In genomic region chr16:72743011-72743761, GRCh38 we compare ENCODE assay signal across 16 cellular contexts.
DNase-seq lines count a peak whose midpoint lies in the region; ATAC-seq and TF ChIP-seq lines count a peak whose summit lies in the region.
"Had no signal": no experiment of that assay in that cellular context is flagged by ENCODE, and none has a peak within 500 bp of the region (broad histone marks: within the 10 kb centered on the region; RNA-seq: fewer than 3 reads in every experiment).

No MANE protein-coding gene starts in this region.

- CTCF ChIA-PET in MCF 10A (lab: Yijun Ruan, JAX): interaction anchor here (0.6 kb wide), 1 partner anchor 43 kb away, joined by 3 read pairs; no protein-coding TSS in a partner anchor
- CTCF ChIA-PET in activated naive CD4-positive, alpha-beta T cell treated with anti-CD3 and anti-CD28 coated beads, Interleukin-2, amount 10 ng/mL, durations not matched to agents 7 days and 5 days (lab: Charles Lee): no interaction called here

- H3K9ac ChIP-seq in KMS-11: peak overlapping the region; percentile 20; the same call in 1 of the 2 replicates

- no peak overlapping the region for H3K4me3 ChIP-seq in KMS-11 (IDR thresholded peaks at IDR 0.05; ENCODE audit: insufficient read depth, low read depth, low read length)
- no peak overlapping the region for H3K4me3 ChIP-seq in MG63

- H3K36me3 ChIP-seq in KMS-11 (ENCODE audit: insufficient read depth) (no peaks in the 10 kb centered on the region), MG63 (no peaks in the 10 kb centered on the region)

- ATAC-seq in GM18502 (IDR thresholded peaks at IDR 0.05; ENCODE audit: poor library complexity, unreplicated experiment) (peak; percentile 87), GM21381 (IDR thresholded peaks at IDR 0.05; ENCODE audit: unreplicated experiment) (peak; percentile 76), HG02938 (IDR thresholded peaks at IDR 0.05; ENCODE audit: unreplicated experiment) (peak; percentile 86)
- ATAC-seq: activated naive CD4-positive, alpha-beta T cell treated with anti-CD3 and anti-CD28 coated beads, Interleukin-2, amount 50 U/mL, for 72 hours; natural killer cell had no signal

- no peak for TF ChIP-seq CTCF in KMS-11 (conservative IDR thresholded peaks at IDR 0.05; ENCODE audit: low read depth, low read length)
- TF ChIP-seq CTCF in MCF 10A (IDR thresholded peaks at IDR 0.05; ENCODE audit: unreplicated experiment): no peak

- H3K27me3 ChIP-seq in KMS-11 (ENCODE audit: insufficient read depth, low read depth): no peaks in the 10 kb centered on the region
- no peaks in the 10 kb centered on the region for H3K27me3 ChIP-seq in MG63

- H3K4me2 ChIP-seq in KMS-11: peak overlapping the region; percentile 77

- no peaks in the 10 kb centered on the region for H3K79me2 ChIP-seq in KMS-11 (ENCODE audit: insufficient read depth, low read depth)

- no peak overlapping the region for H3K4me3 Mint-ChIP-seq in MCF 10A (ENCODE audit: unreplicated experiment)
- no peak overlapping the region for H3K4me3 Mint-ChIP-seq in activated naive CD4-positive, alpha-beta T cell treated with anti-CD3 and anti-CD28 coated beads, Interleukin-2, amount 10 ng/mL, durations not matched to agents 7 days and 5 days
- H3K4me3 Mint-ChIP-seq: activated CD4-positive, alpha-beta memory T cell treated with anti-CD3 and anti-CD28 coated beads for 36 hours; natural killer cell; T-helper 1 cell treated with Interleukin-12 subunit alpha and Interleukin-12 subunit beta and Interleukin-4 antibody, amounts not matched to agents 30 μg/mL and 1 μg/mL, for 36 hours had no signal

- no TSS peak for BruUV-seq in MCF 10A (replicated peaks; lab: Mats Ljungman, UMichigan)

- H3K27ac Mint-ChIP-seq in MCF 10A (ENCODE audit: low read depth, unreplicated experiment): no peak overlapping the region
- H3K27ac Mint-ChIP-seq in activated naive CD4-positive, alpha-beta T cell treated with anti-CD3 and anti-CD28 coated beads, Interleukin-2, amount 10 ng/mL, durations not matched to agents 7 days and 5 days: no peak overlapping the region
- H3K27ac Mint-ChIP-seq: activated CD4-positive, alpha-beta memory T cell treated with anti-CD3 and anti-CD28 coated beads for 36 hours; activated naive CD4-positive, alpha-beta T cell treated with anti-CD3 and anti-CD28 coated beads, Interleukin-2, amount 50 U/mL, for 72 hours; natural killer cell; T-helper 1 cell treated with Interleukin-12 subunit alpha and Interleukin-12 subunit beta and Interleukin-4 antibody, amounts not matched to agents 30 μg/mL and 1 μg/mL, for 36 hours had no signal

- H3K36me3 Mint-ChIP-seq in MCF 10A (ENCODE audit: insufficient read depth, unreplicated experiment): peaks cover 8% of the 10 kb centered on the region
- H3K36me3 Mint-ChIP-seq in activated naive CD4-positive, alpha-beta T cell treated with anti-CD3 and anti-CD28 coated beads, Interleukin-2, amount 10 ng/mL, durations not matched to agents 7 days and 5 days: no peaks in the 10 kb centered on the region
- H3K36me3 Mint-ChIP-seq: activated CD4-positive, alpha-beta memory T cell treated with anti-CD3 and anti-CD28 coated beads for 36 hours; activated naive CD4-positive, alpha-beta T cell treated with anti-CD3 and anti-CD28 coated beads, Interleukin-2, amount 50 U/mL, for 72 hours; natural killer cell had no signal

- no peaks in the 10 kb centered on the region for H3K27me3 Mint-ChIP-seq in MCF 10A (ENCODE audit: insufficient read depth, unreplicated experiment)
- no peaks in the 10 kb centered on the region for H3K27me3 Mint-ChIP-seq in activated naive CD4-positive, alpha-beta T cell treated with anti-CD3 and anti-CD28 coated beads, Interleukin-2, amount 10 ng/mL, durations not matched to agents 7 days and 5 days
- H3K27me3 Mint-ChIP-seq: activated CD4-positive, alpha-beta memory T cell treated with anti-CD3 and anti-CD28 coated beads for 36 hours had no signal

- peaks cover 35% of the 10 kb centered on the region for H3K4me1 ChIP-seq in KMS-11 (ENCODE audit: low read depth, poor library complexity, severe bottlenecking)

- H3K9me3 Mint-ChIP-seq in MCF 10A (ENCODE audit: unreplicated experiment): no peaks in the 10 kb centered on the region
- H3K9me3 Mint-ChIP-seq in activated naive CD4-positive, alpha-beta T cell treated with anti-CD3 and anti-CD28 coated beads, Interleukin-2, amount 10 ng/mL, durations not matched to agents 7 days and 5 days: no peaks in the 10 kb centered on the region
- H3K9me3 Mint-ChIP-seq: activated CD4-positive, alpha-beta memory T cell treated with anti-CD3 and anti-CD28 coated beads for 36 hours; activated naive CD4-positive, alpha-beta T cell treated with anti-CD3 and anti-CD28 coated beads, Interleukin-2, amount 50 U/mL, for 72 hours; natural killer cell; T-helper 1 cell treated with Interleukin-12 subunit alpha and Interleukin-12 subunit beta and Interleukin-4 antibody, amounts not matched to agents 30 μg/mL and 1 μg/mL, for 36 hours had no signal

- DNase-seq in NCI-H2196 (lab: John Stamatoyannopoulos, UW; ENCODE audit: unreplicated experiment): no peak
- no peak for DNase-seq in MCF 10A (ENCODE audit: unreplicated experiment)
- DNase-seq in MG63: no peak
- DNase-seq in activated naive CD4-positive, alpha-beta T cell treated with anti-CD3 and anti-CD28 coated beads, Interleukin-2, amount 10 ng/mL, durations not matched to agents 7 days and 5 days: no peak
- DNase-seq: activated CD4-positive, alpha-beta memory T cell treated with anti-CD3 and anti-CD28 coated beads for 36 hours; DND-41; foreskin melanocyte; natural killer cell; NCI-H1694 treated with DMSO at 0.1 percent for 48 hours; trophoblast cell had no signal

- H3K27ac ChIP-seq in KMS-11: peak overlapping the region; percentile 49; the same call in 1 of the 2 replicates

- POLR2A ChIA-PET in MCF 10A (lab: Yijun Ruan, JAX): no interaction called here

- no peaks in the 10 kb centered on the region for H3K9me3 ChIP-seq in MG63

- H2AFZ ChIP-seq in KMS-11 (ENCODE audit: low read depth): peak overlapping the region; percentile 32; the same call in 1 of the 2 replicates

- H3K4me1 Mint-ChIP-seq in MCF 10A (ENCODE audit: insufficient read depth, unreplicated experiment): peaks cover 4% of the 10 kb centered on the region
- no peaks in the 10 kb centered on the region for H3K4me1 Mint-ChIP-seq in activated naive CD4-positive, alpha-beta T cell treated with anti-CD3 and anti-CD28 coated beads, Interleukin-2, amount 10 ng/mL, durations not matched to agents 7 days and 5 days
- H3K4me1 Mint-ChIP-seq: natural killer cell had no signal

- no peaks in the 10 kb centered on the region for H4K20me1 ChIP-seq in KMS-11 (ENCODE audit: insufficient read depth)

- intact Hi-C loops in MCF 10A (cut with micrococcal nuclease): no loop called here
